17 cellular contexts compared by ENCODE assay signal in genomic region chr3:101133638-101134037, GRCh38.
A peak's percentile ranks its signal among the peaks of the same experiment; 100 is the strongest.
DNase-seq lines count a peak whose midpoint lies in the region; ATAC-seq and TF ChIP-seq lines count a peak whose summit lies in the region.
"Had no signal": no experiment of that assay in that cellular context is flagged by ENCODE, and none has a peak within 500 bp of the region (broad histone marks: within the 10 kb centered on the region; RNA-seq: fewer than 3 reads in every experiment).

No MANE protein-coding gene starts in this region.

- no peak for ATAC-seq in natural killer cell treated with Interleukin-12 subunit alpha and Interleukin-12 subunit beta and Interleukin-15 and Interleukin-18, amount 100 ng/mL, for 72 hours
- ATAC-seq in natural killer cell (no peak), HG02678 (IDR thresholded peaks at IDR 0.05; ENCODE audit: unreplicated experiment) (peak; percentile 76), GM18873 (IDR thresholded peaks at IDR 0.05; ENCODE audit: low FRiP score, unreplicated experiment) (no peak), GM19023 (IDR thresholded peaks at IDR 0.05; ENCODE audit: unreplicated experiment) (no peak)
- ATAC-seq in stimulated activated memory B cell treated with anti-CD40 and anti-IgM and Interleukin-4, amounts not matched to agents 10 μg/mL and 1 μg/mL and 100 μg/mL, for 72 hours = peak; percentile 27
- ATAC-seq in naive thymus-derived CD8-positive, alpha-beta T cell = no peak

- no peak for DNase-seq in natural killer cell treated with Interleukin-12 subunit alpha and Interleukin-12 subunit beta and Interleukin-15 and Interleukin-18, amount 100 ng/mL, for 72 hours (ENCODE audit: low spot score)
- no peak for DNase-seq in natural killer cell
- peak; percentile 25 for DNase-seq in OCI-M1 (lab: John Stamatoyannopoulos, UW)
- no peak for DNase-seq in naive thymus-derived CD8-positive, alpha-beta T cell
- DNase-seq: activated CD8-positive, alpha-beta memory T cell treated with anti-CD3 and anti-CD28 coated beads, Interleukin-2, amount 50 U/mL, for 48 hours; cerebellar nuclear complex; head of caudate nucleus; Karpas-422; kidney glomerular epithelial cell; NCI-H2029 treated with DMSO at 0.1 percent for 48 hours; retina; stimulated activated CD4-positive, alpha-beta T cell treated with anti-CD3 and anti-CD28 coated beads, Interleukin-1b, Interleukin-23, amount 100 ng/mL, for 48 hours; uterus had no signal

- TF ChIP-seq CTCF in natural killer cell (IDR thresholded peaks at IDR 0.05) = no peak

- POLR2A ChIA-PET in naive thymus-derived CD8-positive, alpha-beta T cell (lab: Charles Lee) = no interaction called here

- peak overlapping the region; percentile 1 for H3K4me3 Mint-ChIP-seq in natural killer cell treated with Interleukin-12 subunit alpha and Interleukin-12 subunit beta and Interleukin-15 and Interleukin-18, amount 100 ng/mL, for 72 hours
- H3K4me3 Mint-ChIP-seq in natural killer cell = no peak overlapping the region
- no peak overlapping the region for H3K4me3 Mint-ChIP-seq in stimulated activated memory B cell treated with anti-CD40 and anti-IgM and Interleukin-4, amounts not matched to agents 10 μg/mL and 1 μg/mL and 100 μg/mL, for 72 hours
- H3K4me3 Mint-ChIP-seq in naive thymus-derived CD8-positive, alpha-beta T cell = peak overlapping the region in 3 of 10 donors; percentile 20 to 29 (median 26)

- H3K4me1 Mint-ChIP-seq in natural killer cell treated with Interleukin-12 subunit alpha and Interleukin-12 subunit beta and Interleukin-15 and Interleukin-18, amount 100 ng/mL, for 72 hours (ENCODE audit: low read depth in 2 of 2) = peaks cover 8 to 10% of the 10 kb centered on the region in 2 donors
- peaks cover 4 to 6% of the 10 kb centered on the region in 2 donors for H3K4me1 Mint-ChIP-seq in natural killer cell
- H3K4me1 Mint-ChIP-seq in stimulated activated memory B cell treated with anti-CD40 and anti-IgM and Interleukin-4, amounts not matched to agents 10 μg/mL and 1 μg/mL and 100 μg/mL, for 72 hours = peaks cover 14% of the 10 kb centered on the region
- H3K4me1 Mint-ChIP-seq in naive thymus-derived CD8-positive, alpha-beta T cell = peaks cover 0 to 11% (median 5%) of the 10 kb centered on the region in 4 donors

- peak overlapping the region in 1 of 2 donors; percentile 75 for H3K27ac Mint-ChIP-seq in natural killer cell treated with Interleukin-12 subunit alpha and Interleukin-12 subunit beta and Interleukin-15 and Interleukin-18, amount 100 ng/mL, for 72 hours
- no peak overlapping the region for H3K27ac Mint-ChIP-seq in natural killer cell
- no peak overlapping the region for H3K27ac Mint-ChIP-seq in stimulated activated memory B cell treated with anti-CD40 and anti-IgM and Interleukin-4, amounts not matched to agents 10 μg/mL and 1 μg/mL and 100 μg/mL, for 72 hours
- peak overlapping the region in 1 of 10 donors; percentile 1 for H3K27ac Mint-ChIP-seq in naive thymus-derived CD8-positive, alpha-beta T cell

- H3K27me3 Mint-ChIP-seq in natural killer cell treated with Interleukin-12 subunit alpha and Interleukin-12 subunit beta and Interleukin-15 and Interleukin-18, amount 100 ng/mL, for 72 hours = peaks cover 6 to 9% of the 10 kb centered on the region in 2 donors
- no peaks in the 10 kb centered on the region for H3K27me3 Mint-ChIP-seq in natural killer cell (ENCODE audit: low read depth in 2 of 2)
- no peaks in the 10 kb centered on the region for H3K27me3 Mint-ChIP-seq in stimulated activated memory B cell treated with anti-CD40 and anti-IgM and Interleukin-4, amounts not matched to agents 10 μg/mL and 1 μg/mL and 100 μg/mL, for 72 hours
- peaks cover 0 to 11% (median 0%) of the 10 kb centered on the region in 5 donors for H3K27me3 Mint-ChIP-seq in naive thymus-derived CD8-positive, alpha-beta T cell

- peaks cover 10% of the 10 kb centered on the region for H3K9me3 Mint-ChIP-seq in natural killer cell treated with Interleukin-12 subunit alpha and Interleukin-12 subunit beta and Interleukin-15 and Interleukin-18, amount 100 ng/mL, for 72 hours
- no peaks in the 10 kb centered on the region for H3K9me3 Mint-ChIP-seq in natural killer cell
- peaks cover 15% of the 10 kb centered on the region for H3K9me3 Mint-ChIP-seq in stimulated activated memory B cell treated with anti-CD40 and anti-IgM and Interleukin-4, amounts not matched to agents 10 μg/mL and 1 μg/mL and 100 μg/mL, for 72 hours
- peaks cover 0 to 11% (median 0%) of the 10 kb centered on the region in 9 donors for H3K9me3 Mint-ChIP-seq in naive thymus-derived CD8-positive, alpha-beta T cell

- intact Hi-C loops in natural killer cell (cut with micrococcal nuclease) = no loop called here

- peaks cover 4% of the 10 kb centered on the region for H3K36me3 Mint-ChIP-seq in natural killer cell treated with Interleukin-12 subunit alpha and Interleukin-12 subunit beta and Interleukin-15 and Interleukin-18, amount 100 ng/mL, for 72 hours
- no peaks in the 10 kb centered on the region for H3K36me3 Mint-ChIP-seq in natural killer cell
- H3K36me3 Mint-ChIP-seq in stimulated activated memory B cell treated with anti-CD40 and anti-IgM and Interleukin-4, amounts not matched to agents 10 μg/mL and 1 μg/mL and 100 μg/mL, for 72 hours = no peaks in the 10 kb centered on the region
- peaks cover 0 to 7% (median 2%) of the 10 kb centered on the region in 3 donors for H3K36me3 Mint-ChIP-seq in naive thymus-derived CD8-positive, alpha-beta T cell

Comparison
In these comparisons a context has a peak if more than half of its experiments do, and no peak if none do; other contexts are left out.
1. ATAC-seq: peak in HG02678 (single experiment) and stimulated activated memory B cell treated with anti-CD40 and anti-IgM and Interleukin-4, amounts not matched to agents 10 μg/mL and 1 μg/mL and 100 μg/mL, for 72 hours (single experiment); none in natural killer cell treated with Interleukin-12 subunit alpha and Interleukin-12 subunit beta and Interleukin-15 and Interleukin-18, amount 100 ng/mL, for 72 hours (0 of 2), natural killer cell (0 of 3), naive thymus-derived CD8-positive, alpha-beta T cell (0 of 2), GM18873 (single experiment) and GM19023 (single experiment).